ENCODE assay signal across 24 cellular contexts in genomic region chr9:2492161-2492560, GRCh38.
"Had no signal": no experiment of that assay in that cellular context is flagged by ENCODE, and none has a peak within 500 bp of the region (broad histone marks: within the 10 kb centered on the region; RNA-seq: fewer than 3 reads in every experiment).

No MANE protein-coding gene starts in this region.

- H3K4me3 Mint-ChIP-seq: naive thymus-derived CD8-positive, alpha-beta T cell; natural killer cell treated with Interleukin-12 subunit alpha and Interleukin-12 subunit beta and Interleukin-15 and Interleukin-18, amount 100 ng/mL, for 72 hours; neural progenitor cell; stimulated activated effector memory CD8-positive, alpha-beta T cell treated with anti-CD3 and anti-CD28 coated beads, Interleukin-12 subunit alpha, Interleukin-12 subunit beta, amount 100 ng/mL, for 72 hours; stimulated activated naive B cell treated with anti-CD40 and anti-IgM and Interleukin-4, amounts not matched to agents 10 μg/mL and 1 μg/mL and 100 μg/mL, for 72 hours; stimulated activated naive CD8-positive, alpha-beta T cell treated with anti-CD3 and anti-CD28 coated beads, Interleukin-15, Interleukin-2, amounts not matched to agents 100 ng/mL and 50 ng/mL, for 24 hours had no signal

- H3K4me1 Mint-ChIP-seq: naive thymus-derived CD8-positive, alpha-beta T cell; stimulated activated effector memory CD8-positive, alpha-beta T cell treated with anti-CD3 and anti-CD28 coated beads, Interleukin-12 subunit alpha, Interleukin-12 subunit beta, amount 100 ng/mL, for 72 hours; stimulated activated naive B cell treated with anti-CD40 and anti-IgM and Interleukin-4, amounts not matched to agents 10 μg/mL and 1 μg/mL and 100 μg/mL, for 72 hours had no signal

- H3K36me3 Mint-ChIP-seq: naive thymus-derived CD8-positive, alpha-beta T cell; natural killer cell treated with Interleukin-12 subunit alpha and Interleukin-12 subunit beta and Interleukin-15 and Interleukin-18, amount 100 ng/mL, for 72 hours; neural progenitor cell; stimulated activated effector memory CD8-positive, alpha-beta T cell treated with anti-CD3 and anti-CD28 coated beads, Interleukin-12 subunit alpha, Interleukin-12 subunit beta, amount 100 ng/mL, for 72 hours; stimulated activated naive B cell treated with anti-CD40 and anti-IgM and Interleukin-4, amounts not matched to agents 10 μg/mL and 1 μg/mL and 100 μg/mL, for 72 hours had no signal

- H3K27me3 ChIP-seq: neural progenitor cell, pancreas, right lobe of liver, sigmoid colon, stomach, thyroid gland, upper lobe of left lung, vagina had no signal

- H3K9me3 Mint-ChIP-seq: natural killer cell treated with Interleukin-12 subunit alpha and Interleukin-12 subunit beta and Interleukin-15 and Interleukin-18, amount 100 ng/mL, for 72 hours; neural progenitor cell; stimulated activated effector memory CD8-positive, alpha-beta T cell treated with anti-CD3 and anti-CD28 coated beads, Interleukin-12 subunit alpha, Interleukin-12 subunit beta, amount 100 ng/mL, for 72 hours; stimulated activated naive B cell treated with anti-CD40 and anti-IgM and Interleukin-4, amounts not matched to agents 10 μg/mL and 1 μg/mL and 100 μg/mL, for 72 hours; stimulated activated naive CD8-positive, alpha-beta T cell treated with anti-CD3 and anti-CD28 coated beads, Interleukin-15, Interleukin-2, amounts not matched to agents 100 ng/mL and 50 ng/mL, for 24 hours had no signal

- H2AFZ ChIP-seq: neural progenitor cell had no signal

- H3K36me3 ChIP-seq: neural progenitor cell, pancreas, prostate gland, right lobe of liver, sigmoid colon, stomach, thoracic aorta, thyroid gland, tibial nerve, upper lobe of left lung, vagina had no signal

- H3K9me3 ChIP-seq: pancreas, prostate gland, right lobe of liver, sigmoid colon, stomach, thoracic aorta, thyroid gland, tibial nerve, upper lobe of left lung, vagina had no signal

- DNase-seq: naive thymus-derived CD8-positive, alpha-beta T cell; retina; right cardiac atrium; right lobe of liver; sigmoid colon; small intestine; stimulated activated CD4-positive, alpha-beta T cell treated with anti-CD3 and anti-CD28 coated beads, Interleukin-15, amount 100 ng/mL, for 24 hours; stimulated activated CD4-positive, alpha-beta T cell treated with anti-CD3 and anti-CD28 coated beads, Interleukin-2, amount 100 ng/mL, for 24 hours; stimulated activated CD4-positive, alpha-beta T cell treated with anti-CD3 and anti-CD28 coated beads, Interleukin-2, amount 100 ng/mL, for 48 hours; stimulated activated CD4-positive, alpha-beta T cell treated with anti-CD3 and anti-CD28 coated beads, Interleukin-4, amount 100 ng/mL, for 24 hours; stimulated activated naive B cell treated with anti-CD40 and anti-IgM and Interleukin-4, amounts not matched to agents 10 μg/mL and 1 μg/mL and 100 μg/mL, for 72 hours; stimulated activated naive CD4-positive, alpha-beta T cell treated with Interleukin-2 at 50 U/mL for 16 hours; stomach; thyroid gland; upper lobe of left lung had no signal

- ATAC-seq: naive thymus-derived CD8-positive, alpha-beta T cell; natural killer cell treated with Interleukin-12 subunit alpha and Interleukin-12 subunit beta and Interleukin-15 and Interleukin-18, amount 100 ng/mL, for 72 hours; pancreas; right cardiac atrium; right lobe of liver; stimulated activated effector memory CD8-positive, alpha-beta T cell treated with anti-CD3 and anti-CD28 coated beads, Interleukin-12 subunit alpha, Interleukin-12 subunit beta, amount 100 ng/mL, for 72 hours; stimulated activated naive B cell treated with anti-CD40 and anti-IgM and Interleukin-4, amounts not matched to agents 10 μg/mL and 1 μg/mL and 100 μg/mL, for 72 hours had no signal

- H3K27ac Mint-ChIP-seq: naive thymus-derived CD8-positive, alpha-beta T cell; natural killer cell treated with Interleukin-12 subunit alpha and Interleukin-12 subunit beta and Interleukin-15 and Interleukin-18, amount 100 ng/mL, for 72 hours; neural progenitor cell; stimulated activated effector memory CD8-positive, alpha-beta T cell treated with anti-CD3 and anti-CD28 coated beads, Interleukin-12 subunit alpha, Interleukin-12 subunit beta, amount 100 ng/mL, for 72 hours; stimulated activated naive B cell treated with anti-CD40 and anti-IgM and Interleukin-4, amounts not matched to agents 10 μg/mL and 1 μg/mL and 100 μg/mL, for 72 hours; stimulated activated naive CD8-positive, alpha-beta T cell treated with anti-CD3 and anti-CD28 coated beads, Interleukin-15, Interleukin-2, amounts not matched to agents 100 ng/mL and 50 ng/mL, for 24 hours had no signal

- H3K27ac ChIP-seq: neural progenitor cell, pancreas, prostate gland, right lobe of liver, stomach, thoracic aorta, tibial nerve, upper lobe of left lung, vagina had no signal

- H3K4me2 ChIP-seq: neural progenitor cell had no signal

- H3K4me1 ChIP-seq: neural progenitor cell, pancreas, prostate gland, right lobe of liver, vagina had no signal

- H3K4me3 ChIP-seq: neural progenitor cell, pancreas, prostate gland, right lobe of liver, sigmoid colon, stomach, thoracic aorta, thyroid gland, tibial nerve, upper lobe of left lung, vagina had no signal
